In the genomic region with DNA sequence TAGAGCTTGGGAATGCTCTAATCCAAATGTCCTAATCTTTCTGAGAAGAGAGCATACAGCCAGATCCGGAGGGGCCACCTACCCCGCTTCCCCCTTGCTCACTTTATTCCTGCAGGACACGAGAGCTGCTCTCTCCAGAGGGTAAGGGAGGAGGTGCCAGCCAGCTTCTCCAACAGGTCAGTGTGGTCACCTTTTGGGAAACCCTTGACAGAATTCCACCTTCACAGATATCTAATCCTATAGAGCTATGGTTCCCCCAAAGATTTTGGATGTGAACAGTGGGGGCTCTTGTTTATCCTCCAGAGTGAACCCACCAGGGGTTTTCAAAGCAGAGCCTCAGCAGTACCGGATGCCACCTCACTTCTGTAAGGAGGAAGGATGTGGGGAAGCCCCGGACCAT, we compare ENCODE assay signal across 39 cellular contexts. TPM values are rescaled to one million over a fixed set of nuclear protein-coding genes. Genes with fewer than 3 reads are reported as not detected.
"Had no signal": no experiment of that assay in that cellular context is flagged by ENCODE, and none has a peak within 500 bp of the region (broad histone marks: within the 10 kb centered on the region; RNA-seq: fewer than 3 reads in every experiment).

No MANE protein-coding gene starts in this region.

- H3K27me3 ChIP-seq: adrenal gland, ascending aorta, body of pancreas, breast epithelium, cardiac muscle cell had no signal

- H3K27ac Mint-ChIP-seq: activated naive CD4-positive, alpha-beta T cell treated with anti-CD3 and anti-CD28 coated beads for 36 hours; activated naive CD4-positive, alpha-beta T cell treated with anti-CD3 and anti-CD28 coated beads, Interleukin-2, amount 10 ng/mL, durations not matched to agents 7 days and 5 days; activated naive CD4-positive, alpha-beta T cell treated with anti-CD3 and anti-CD28 coated beads, Interleukin-2, amount 50 U/mL, for 24 hours; activated naive CD4-positive, alpha-beta T cell treated with anti-CD3 and anti-CD28 coated beads, Interleukin-2, amount 50 U/mL, for 72 hours; activated naive CD8-positive, alpha-beta T cell; activated naive CD8-positive, alpha-beta T cell treated with anti-CD3 and anti-CD28 coated beads for 36 hours; activated naive CD8-positive, alpha-beta T cell treated with anti-CD3 and anti-CD28 coated beads, Interleukin-2, amount 10 ng/mL, durations not matched to agents 7 days and 5 days; activated naive CD8-positive, alpha-beta T cell treated with anti-CD3 and anti-CD28 coated beads, Interleukin-2, amount 50 U/mL, for 24 hours; activated T-cell treated with anti-CD3 and anti-CD28 coated beads, Interleukin-2, amount 50 U/mL, for 24 hours; activated T-cell treated with anti-CD3 and anti-CD28 coated beads, Interleukin-2, amount 50 U/mL, for 72 hours; activated T-helper 1 cell treated with anti-CD3 and anti-CD28 coated beads, Interleukin-12 subunit alpha, Interleukin-12 subunit beta, Interleukin-2, Interleukin-4 antibody, amounts not matched to agents 30 ng/mL and 10 ng/mL and 1 ng/mL, durations not matched to agents 14 hours and 24 hours and 36 hours; activated T-helper 17 cell treated with anti-CD3 and anti-CD28 coated beads, Interleukin-2, amount 50 U/mL, for 72 hours; activated T-helper 2 cell treated with anti-CD3 and anti-CD28 coated beads, Interferon-gamma antibody, Interleukin-2, Interleukin-4, amounts not matched to agents 10 μg/mL and 5 μg/mL and 100 μg/mL, durations not matched to agents 14 hours and 24 hours and 36 hours; brain had no signal

- H3K36me3 ChIP-seq: adrenal gland, ascending aorta, brain microvascular endothelial cell, breast epithelium, cardiac muscle cell had no signal

- DNase-seq: activated effector memory CD4-positive, alpha-beta T cell treated with anti-CD3 and anti-CD28 coated beads, Interleukin-2, amount 50 U/mL, for 16 hours; activated effector memory CD4-positive, alpha-beta T cell treated with Interleukin-2 at 50 U/mL for 16 hours; activated gamma-delta T cell; activated gamma-delta T cell treated with Interleukin-2 at 50 U/mL for 16 hours; activated naive CD4-positive, alpha-beta T cell; activated naive CD4-positive, alpha-beta T cell treated with anti-CD3 and anti-CD28 coated beads for 36 hours; activated naive CD4-positive, alpha-beta T cell treated with anti-CD3 and anti-CD28 coated beads, Interleukin-2, amount 10 ng/mL, durations not matched to agents 7 days and 5 days; activated naive CD4-positive, alpha-beta T cell treated with anti-CD3 and anti-CD28 coated beads, Interleukin-2, amount 50 U/mL, for 16 hours; activated naive CD4-positive, alpha-beta T cell treated with Interleukin-2 at 50 U/mL for 16 hours; activated naive CD8-positive, alpha-beta T cell treated with anti-CD3 and anti-CD28 coated beads for 36 hours; activated naive CD8-positive, alpha-beta T cell treated with anti-CD3 and anti-CD28 coated beads, Interleukin-2, amount 10 ng/mL, durations not matched to agents 7 days and 5 days; activated naive CD8-positive, alpha-beta T cell treated with anti-CD3 and anti-CD28 coated beads, Interleukin-2, amount 50 U/mL, for 24 hours; activated T-cell treated with anti-CD3 and anti-CD28 coated beads for 4 hours; activated T-cell treated with anti-CD3 and anti-CD28 coated beads, Interleukin-2, amount 50 U/mL, for 1 hour; activated T-cell treated with anti-CD3 and anti-CD28 coated beads, Interleukin-2, amount 50 U/mL, for 24 hours; activated T-cell treated with anti-CD3 and anti-CD28 coated beads, Interleukin-2, amount 50 U/mL, for 4 hours; activated T-cell treated with anti-CD3 and anti-CD28 coated beads, Interleukin-2, amount 50 U/mL, for 48 hours; activated T-cell treated with anti-CD3 and anti-CD28 coated beads, Interleukin-2, amount 50 U/mL, for 72 hours; adrenal gland; amniotic stem cell; aorta; body of pancreas; brain microvascular endothelial cell; central memory CD4-positive, alpha-beta T cell; cerebellar nuclear complex had no signal

- H3K4me3 ChIP-seq: adrenal gland, ascending aorta, body of pancreas, breast epithelium, cardiac muscle cell had no signal

- H3K27ac ChIP-seq: adrenal gland, ascending aorta, body of pancreas, brain microvascular endothelial cell, breast epithelium, cardiac muscle cell had no signal

- H3K9me3 Mint-ChIP-seq: activated naive CD4-positive, alpha-beta T cell treated with anti-CD3 and anti-CD28 coated beads for 36 hours; activated naive CD4-positive, alpha-beta T cell treated with anti-CD3 and anti-CD28 coated beads, Interleukin-2, amount 10 ng/mL, durations not matched to agents 7 days and 5 days; activated naive CD4-positive, alpha-beta T cell treated with anti-CD3 and anti-CD28 coated beads, Interleukin-2, amount 50 U/mL, for 24 hours; activated naive CD8-positive, alpha-beta T cell treated with anti-CD3 and anti-CD28 coated beads for 36 hours; activated naive CD8-positive, alpha-beta T cell treated with anti-CD3 and anti-CD28 coated beads, Interleukin-2, amount 10 ng/mL, durations not matched to agents 7 days and 5 days; activated naive CD8-positive, alpha-beta T cell treated with anti-CD3 and anti-CD28 coated beads, Interleukin-2, amount 50 U/mL, for 24 hours; activated T-cell treated with anti-CD3 and anti-CD28 coated beads, Interleukin-2, amount 50 U/mL, for 24 hours; activated T-cell treated with anti-CD3 and anti-CD28 coated beads, Interleukin-2, amount 50 U/mL, for 4 hours; activated T-helper 1 cell treated with anti-CD3 and anti-CD28 coated beads, Interleukin-12 subunit alpha, Interleukin-12 subunit beta, Interleukin-2, Interleukin-4 antibody, amounts not matched to agents 30 ng/mL and 10 ng/mL and 1 ng/mL, durations not matched to agents 14 hours and 24 hours and 36 hours; activated T-helper 17 cell treated with anti-CD3 and anti-CD28 coated beads, Interleukin-2, amount 50 U/mL, for 72 hours; activated T-helper 2 cell treated with anti-CD3 and anti-CD28 coated beads, Interferon-gamma antibody, Interleukin-2, Interleukin-4, amounts not matched to agents 10 μg/mL and 5 μg/mL and 100 μg/mL, durations not matched to agents 14 hours and 24 hours and 36 hours had no signal

- H3K4me3 Mint-ChIP-seq: activated naive CD4-positive, alpha-beta T cell treated with anti-CD3 and anti-CD28 coated beads for 36 hours; activated naive CD4-positive, alpha-beta T cell treated with anti-CD3 and anti-CD28 coated beads, Interleukin-2, amount 10 ng/mL, durations not matched to agents 7 days and 5 days; activated naive CD4-positive, alpha-beta T cell treated with anti-CD3 and anti-CD28 coated beads, Interleukin-2, amount 50 U/mL, for 24 hours; activated naive CD8-positive, alpha-beta T cell; activated naive CD8-positive, alpha-beta T cell treated with anti-CD3 and anti-CD28 coated beads for 36 hours; activated naive CD8-positive, alpha-beta T cell treated with anti-CD3 and anti-CD28 coated beads, Interleukin-2, amount 10 ng/mL, durations not matched to agents 7 days and 5 days; activated naive CD8-positive, alpha-beta T cell treated with anti-CD3 and anti-CD28 coated beads, Interleukin-2, amount 50 U/mL, for 24 hours; activated T-cell treated with anti-CD3 and anti-CD28 coated beads, Interleukin-2, amount 50 U/mL, for 24 hours; activated T-cell treated with anti-CD3 and anti-CD28 coated beads, Interleukin-2, amount 50 U/mL, for 4 hours; activated T-cell treated with anti-CD3 and anti-CD28 coated beads, Interleukin-2, amount 50 U/mL, for 72 hours; activated T-helper 1 cell treated with anti-CD3 and anti-CD28 coated beads, Interleukin-12 subunit alpha, Interleukin-12 subunit beta, Interleukin-2, Interleukin-4 antibody, amounts not matched to agents 30 ng/mL and 10 ng/mL and 1 ng/mL, durations not matched to agents 14 hours and 24 hours and 36 hours; activated T-helper 17 cell treated with anti-CD3 and anti-CD28 coated beads, Interleukin-2, amount 50 U/mL, for 72 hours; brain; central memory CD8-positive, alpha-beta T cell had no signal

- H3K4me1 Mint-ChIP-seq: activated naive CD4-positive, alpha-beta T cell treated with anti-CD3 and anti-CD28 coated beads, Interleukin-2, amount 10 ng/mL, durations not matched to agents 7 days and 5 days; activated naive CD4-positive, alpha-beta T cell treated with anti-CD3 and anti-CD28 coated beads, Interleukin-2, amount 50 U/mL, for 24 hours; activated naive CD8-positive, alpha-beta T cell treated with anti-CD3 and anti-CD28 coated beads for 36 hours; activated naive CD8-positive, alpha-beta T cell treated with anti-CD3 and anti-CD28 coated beads, Interleukin-2, amount 10 ng/mL, durations not matched to agents 7 days and 5 days; activated naive CD8-positive, alpha-beta T cell treated with anti-CD3 and anti-CD28 coated beads, Interleukin-2, amount 50 U/mL, for 24 hours; activated T-helper 17 cell treated with anti-CD3 and anti-CD28 coated beads, Interleukin-2, amount 50 U/mL, for 72 hours; central memory CD8-positive, alpha-beta T cell had no signal

- H3K4me1 ChIP-seq: adrenal gland, ascending aorta, body of pancreas, breast epithelium had no signal

- H3K9me3 ChIP-seq: adrenal gland, ascending aorta, body of pancreas, breast epithelium had no signal

- H3K36me3 Mint-ChIP-seq: activated naive CD4-positive, alpha-beta T cell treated with anti-CD3 and anti-CD28 coated beads, Interleukin-2, amount 10 ng/mL, durations not matched to agents 7 days and 5 days; activated naive CD4-positive, alpha-beta T cell treated with anti-CD3 and anti-CD28 coated beads, Interleukin-2, amount 50 U/mL, for 24 hours; activated naive CD4-positive, alpha-beta T cell treated with anti-CD3 and anti-CD28 coated beads, Interleukin-2, amount 50 U/mL, for 72 hours; activated naive CD8-positive, alpha-beta T cell; activated naive CD8-positive, alpha-beta T cell treated with anti-CD3 and anti-CD28 coated beads for 36 hours; activated naive CD8-positive, alpha-beta T cell treated with anti-CD3 and anti-CD28 coated beads, Interleukin-2, amount 10 ng/mL, durations not matched to agents 7 days and 5 days; brain had no signal

- H3K27me3 Mint-ChIP-seq: activated naive CD4-positive, alpha-beta T cell treated with anti-CD3 and anti-CD28 coated beads, Interleukin-2, amount 10 ng/mL, durations not matched to agents 7 days and 5 days; activated naive CD4-positive, alpha-beta T cell treated with anti-CD3 and anti-CD28 coated beads, Interleukin-2, amount 50 U/mL, for 24 hours; activated naive CD8-positive, alpha-beta T cell; activated naive CD8-positive, alpha-beta T cell treated with anti-CD3 and anti-CD28 coated beads for 36 hours; activated naive CD8-positive, alpha-beta T cell treated with anti-CD3 and anti-CD28 coated beads, Interleukin-2, amount 10 ng/mL, durations not matched to agents 7 days and 5 days; activated naive CD8-positive, alpha-beta T cell treated with anti-CD3 and anti-CD28 coated beads, Interleukin-2, amount 50 U/mL, for 24 hours; central memory CD8-positive, alpha-beta T cell had no signal

RNA-seq across cellular contexts. Expression of a gene that starts 34.6 kb away (rescaled TPM):
- total RNA-seq: activated naive CD4-positive, alpha-beta T cell treated with anti-CD3 and anti-CD28 coated beads for 36 hours; activated naive CD4-positive, alpha-beta T cell treated with anti-CD3 and anti-CD28 coated beads, Interleukin-2, amount 50 U/mL, for 72 hours; activated naive CD8-positive, alpha-beta T cell treated with anti-CD3 and anti-CD28 coated beads for 36 hours; activated naive CD8-positive, alpha-beta T cell treated with anti-CD3 and anti-CD28 coated beads, Interleukin-2, amount 10 ng/mL, durations not matched to agents 7 days and 5 days; activated T-cell treated with anti-CD3 and anti-CD28 coated beads, Interleukin-2, amount 50 U/mL, for 4 hours; activated T-cell treated with anti-CD3 and anti-CD28 coated beads, Interleukin-2, amount 50 U/mL, for 72 hours; activated T-helper 1 cell treated with anti-CD3 and anti-CD28 coated beads, Interleukin-12 subunit alpha, Interleukin-12 subunit beta, Interleukin-2, Interleukin-4 antibody, amounts not matched to agents 30 ng/mL and 10 ng/mL and 1 ng/mL, durations not matched to agents 14 hours and 24 hours and 36 hours; activated T-helper 2 cell treated with anti-CD3 and anti-CD28 coated beads, Interferon-gamma antibody, Interleukin-2, Interleukin-4, amounts not matched to agents 10 μg/mL and 5 μg/mL and 100 μg/mL, durations not matched to agents 14 hours and 24 hours and 36 hours; aorta; ascending aorta; astrocyte; body of pancreas; bronchial epithelial cell; cardiac muscle cell; cardiac septum had no signal
- polyA plus RNA-seq: aorta, cardiac muscle cell had no signal
